In the genomic region with DNA sequence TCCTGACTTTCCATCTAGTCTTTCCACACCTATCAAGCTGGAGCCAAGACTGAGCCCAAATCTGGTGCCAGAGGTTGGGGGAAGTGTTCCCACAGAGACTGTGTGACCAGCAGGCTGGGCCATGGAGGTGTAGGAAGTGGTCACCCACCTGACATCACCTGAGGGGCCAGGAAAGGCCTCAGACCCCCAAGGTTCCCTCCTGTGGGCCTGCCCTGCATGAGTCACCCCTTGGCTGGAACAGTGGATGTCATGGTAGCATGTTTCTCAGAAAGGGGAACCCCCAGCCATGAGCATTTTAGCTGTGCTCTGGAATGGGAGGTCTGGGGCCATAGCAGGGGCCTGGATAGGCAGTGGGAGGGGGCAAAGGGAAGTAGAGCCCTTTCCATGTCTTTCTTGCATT, we compare ENCODE assay signal across 1 cellular context.
TF ChIP-seq lines count a peak whose summit lies in the region.

No MANE protein-coding gene starts in this region.

TF ChIP-seq in H1, 55 proteins besides CTCF, POLR2A, EP300 and RAD21 (continued from another document):
- no peak for TF ChIP-seq RFX5 (IDR thresholded peaks at IDR 0.05; ENCODE audit: borderline replicate concordance, low read depth, low read length)
TF ChIP-seq in H1: peak in this region for 0.
